Comparison of ENCODE assay signal across 16 cellular contexts in the genomic region with DNA sequence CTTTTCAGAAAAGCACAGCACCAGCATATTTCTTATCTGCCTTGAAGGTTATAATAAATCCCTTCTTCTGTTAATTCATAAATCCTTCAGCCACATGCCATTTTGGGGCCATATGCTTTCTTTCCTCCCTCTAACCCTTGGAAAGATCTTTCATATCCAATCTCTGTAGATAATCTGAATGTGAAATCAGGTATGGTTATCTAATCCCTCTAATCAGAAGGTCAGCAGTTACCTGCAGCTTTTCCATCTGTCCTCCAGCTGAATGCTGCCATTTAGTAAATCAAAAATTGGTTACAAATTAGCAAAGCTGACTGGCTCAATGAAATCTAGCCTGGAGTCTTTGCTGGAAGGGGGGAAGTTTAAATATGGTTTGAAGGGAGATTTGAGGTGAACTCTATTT.
"Had no signal": no experiment of that assay in that cellular context is flagged by ENCODE, and none has a peak within 500 bp of the region (broad histone marks: within the 10 kb centered on the region; RNA-seq: fewer than 3 reads in every experiment).

No MANE protein-coding gene starts in this region.

- H3K36me3 ChIP-seq: heart left ventricle, pancreas, stomach had no signal

- H3K27me3 ChIP-seq: dorsolateral prefrontal cortex, heart left ventricle, pancreas, stomach had no signal

- H3K4me1 ChIP-seq: pancreas, stomach had no signal

- H3K4me3 ChIP-seq: dorsolateral prefrontal cortex, heart left ventricle, pancreas, stomach had no signal

- H3K27ac ChIP-seq: heart left ventricle, pancreas, stomach had no signal

- H3K9me3 ChIP-seq: heart left ventricle, pancreas had no signal

- ATAC-seq: heart left ventricle, pancreas, right cardiac atrium had no signal

- DNase-seq: effector CD8-positive, alpha-beta T cell; foreskin melanocyte; heart left ventricle; hippocampal formation; kidney glomerular epithelial cell; mesendoderm; naive B cell; occipital lobe; pancreas; right cardiac atrium; small intestine; stimulated activated CD4-positive, alpha-beta T cell treated with anti-CD3 and anti-CD28 coated beads, Interleukin-12 subunit alpha, Interleukin-12 subunit beta, amount 100 ng/mL, for 4 hours; stimulated activated naive CD4-positive, alpha-beta T cell; stomach; substantia nigra had no signal
